ENCODE assay signal across 36 cellular contexts in the genomic region with DNA sequence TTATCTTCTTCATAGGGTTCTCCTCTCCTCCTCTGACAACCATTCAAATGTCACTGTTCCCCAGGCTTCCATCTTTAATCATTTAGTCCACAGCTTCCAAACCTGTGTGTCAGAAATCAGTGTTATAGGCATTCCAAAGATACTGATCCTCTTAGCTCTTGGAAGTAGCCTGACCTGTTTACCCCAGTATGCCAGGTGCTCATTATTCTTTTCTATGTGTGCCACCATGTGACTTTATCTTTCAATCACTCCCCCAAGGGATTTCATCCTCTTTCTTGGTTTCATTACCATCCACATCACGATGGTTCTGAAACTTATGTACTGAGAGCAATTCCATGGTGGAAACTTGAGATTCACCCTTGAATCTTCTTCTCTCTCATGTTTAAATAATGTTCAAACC. TPM values are rescaled to one million over a fixed set of nuclear protein-coding genes. Genes with fewer than 3 reads are reported as not detected.
"Had no signal": no experiment of that assay in that cellular context is flagged by ENCODE, and none has a peak within 500 bp of the region (broad histone marks: within the 10 kb centered on the region; RNA-seq: fewer than 3 reads in every experiment).

No MANE protein-coding gene starts in this region.

- H3K9me3 ChIP-seq: colonic mucosa, esophagus muscularis mucosa, heart right ventricle, left lung, ovary, psoas muscle, sigmoid colon, testis, tibial artery, upper lobe of left lung had no signal

- H3K27me3 Mint-ChIP-seq: dendritic cell treated with granulocyte-macrophage colony-stimulating factor and Interleukin-4, amounts not matched to agents 40 ng/mL and 50 ng/mL, for 4 days; stimulated activated memory B cell treated with anti-CD40 and anti-IgM and Interleukin-4, amounts not matched to agents 10 μg/mL and 1 μg/mL and 100 μg/mL, for 72 hours had no signal

- H3K4me3 Mint-ChIP-seq: dendritic cell treated with granulocyte-macrophage colony-stimulating factor and Interleukin-4, amounts not matched to agents 40 ng/mL and 50 ng/mL, for 4 days; naive thymus-derived CD8-positive, alpha-beta T cell; nephron progenitor cell; stimulated activated memory B cell treated with anti-CD40 and anti-IgM and Interleukin-4, amounts not matched to agents 10 μg/mL and 1 μg/mL and 100 μg/mL, for 72 hours had no signal

- H3K4me1 ChIP-seq: colonic mucosa, esophagus muscularis mucosa, heart right ventricle, left lung, psoas muscle, sigmoid colon, testis, tibial artery, upper lobe of left lung had no signal

- ATAC-seq: heart right ventricle; left cardiac atrium; left lung; naive thymus-derived CD8-positive, alpha-beta T cell; psoas muscle; right cardiac atrium; stimulated activated memory B cell treated with anti-CD40 and anti-IgM and Interleukin-4, amounts not matched to agents 10 μg/mL and 1 μg/mL and 100 μg/mL, for 72 hours; stimulated activated naive CD8-positive, alpha-beta T cell treated with anti-CD3 and anti-CD28 coated beads, Interleukin-15, Interleukin-2, amounts not matched to agents 100 U/mL and 50 U/mL, for 24 hours had no signal

- H3K27ac ChIP-seq: colonic mucosa, esophagus muscularis mucosa, heart right ventricle, left lung, ovary, psoas muscle, sigmoid colon, testis, tibial artery, upper lobe of left lung had no signal

- H3K9me3 Mint-ChIP-seq: dendritic cell treated with granulocyte-macrophage colony-stimulating factor and Interleukin-4, amounts not matched to agents 40 ng/mL and 50 ng/mL, for 4 days; naive thymus-derived CD8-positive, alpha-beta T cell; nephron progenitor cell; stimulated activated memory B cell treated with anti-CD40 and anti-IgM and Interleukin-4, amounts not matched to agents 10 μg/mL and 1 μg/mL and 100 μg/mL, for 72 hours had no signal

- H3K4me1 Mint-ChIP-seq: naive thymus-derived CD8-positive, alpha-beta T cell; nephron progenitor cell; stimulated activated memory B cell treated with anti-CD40 and anti-IgM and Interleukin-4, amounts not matched to agents 10 μg/mL and 1 μg/mL and 100 μg/mL, for 72 hours had no signal

- DNase-seq: colonic mucosa; effector CD8-positive, alpha-beta T cell; foreskin melanocyte; glutamatergic neuron; heart right ventricle; hippocampal formation; left cardiac atrium; left lung; mesendoderm; midbrain; naive thymus-derived CD8-positive, alpha-beta T cell; nephron progenitor cell; occipital lobe; ovary; posterior cingulate gyrus; psoas muscle; right cardiac atrium; sigmoid colon; stimulated activated CD4-positive, alpha-beta T cell treated with anti-CD3 and anti-CD28 coated beads, Interleukin-2, amount 100 ng/mL, for 24 hours; stimulated activated CD4-positive, alpha-beta T cell treated with anti-CD3 and anti-CD28 coated beads, Interleukin-4, amount 100 ng/mL, for 24 hours; stimulated activated naive CD8-positive, alpha-beta T cell treated with anti-CD3 and anti-CD28 coated beads, Interleukin-15, Interleukin-2, amounts not matched to agents 100 U/mL and 50 U/mL, for 24 hours; substantia nigra; testis; tibial artery; upper lobe of left lung had no signal

- H3K36me3 Mint-ChIP-seq: naive thymus-derived CD8-positive, alpha-beta T cell; stimulated activated memory B cell treated with anti-CD40 and anti-IgM and Interleukin-4, amounts not matched to agents 10 μg/mL and 1 μg/mL and 100 μg/mL, for 72 hours had no signal

- H3K27me3 ChIP-seq: colonic mucosa, left lung, ovary, sigmoid colon, testis, upper lobe of left lung had no signal

- H3K36me3 ChIP-seq: colonic mucosa, esophagus muscularis mucosa, heart right ventricle, left lung, ovary, sigmoid colon, tibial artery, upper lobe of left lung had no signal

- H3K4me3 ChIP-seq: colonic mucosa, esophagus muscularis mucosa, heart right ventricle, left lung, ovary, psoas muscle, sigmoid colon, testis, tibial artery, upper lobe of left lung had no signal

- H3K27ac Mint-ChIP-seq: dendritic cell treated with granulocyte-macrophage colony-stimulating factor and Interleukin-4, amounts not matched to agents 40 ng/mL and 50 ng/mL, for 4 days; naive thymus-derived CD8-positive, alpha-beta T cell; nephron progenitor cell; stimulated activated memory B cell treated with anti-CD40 and anti-IgM and Interleukin-4, amounts not matched to agents 10 μg/mL and 1 μg/mL and 100 μg/mL, for 72 hours had no signal

RNA-seq across cellular contexts. Expression of a gene that starts 7.6 kb away (rescaled TPM):
- total RNA-seq: endothelial cell of umbilical vein; epithelial cell of proximal tubule; fibroblast of lung; heart right ventricle; kidney epithelial cell; left cardiac atrium; left lung; lower leg skin; lung microvascular endothelial cell; naive thymus-derived CD8-positive, alpha-beta T cell; occipital lobe; renal cortical epithelial cell; right cardiac atrium; sigmoid colon; skeletal muscle tissue had no signal
- polyA plus RNA-seq: endothelial cell of umbilical vein; fibroblast of lung; heart right ventricle; naive thymus-derived CD8-positive, alpha-beta T cell; right cardiac atrium had no signal

RNA-seq across cellular contexts. Expression of a gene that starts 45.2 kb away (rescaled TPM):
- total RNA-seq: endothelial cell of umbilical vein; lower leg skin; lung microvascular endothelial cell; naive thymus-derived CD8-positive, alpha-beta T cell; renal cortical epithelial cell had no signal
- polyA plus RNA-seq: endothelial cell of umbilical vein; naive thymus-derived CD8-positive, alpha-beta T cell had no signal
